ENCODE assay signal across 18 cellular contexts in the genomic region with DNA sequence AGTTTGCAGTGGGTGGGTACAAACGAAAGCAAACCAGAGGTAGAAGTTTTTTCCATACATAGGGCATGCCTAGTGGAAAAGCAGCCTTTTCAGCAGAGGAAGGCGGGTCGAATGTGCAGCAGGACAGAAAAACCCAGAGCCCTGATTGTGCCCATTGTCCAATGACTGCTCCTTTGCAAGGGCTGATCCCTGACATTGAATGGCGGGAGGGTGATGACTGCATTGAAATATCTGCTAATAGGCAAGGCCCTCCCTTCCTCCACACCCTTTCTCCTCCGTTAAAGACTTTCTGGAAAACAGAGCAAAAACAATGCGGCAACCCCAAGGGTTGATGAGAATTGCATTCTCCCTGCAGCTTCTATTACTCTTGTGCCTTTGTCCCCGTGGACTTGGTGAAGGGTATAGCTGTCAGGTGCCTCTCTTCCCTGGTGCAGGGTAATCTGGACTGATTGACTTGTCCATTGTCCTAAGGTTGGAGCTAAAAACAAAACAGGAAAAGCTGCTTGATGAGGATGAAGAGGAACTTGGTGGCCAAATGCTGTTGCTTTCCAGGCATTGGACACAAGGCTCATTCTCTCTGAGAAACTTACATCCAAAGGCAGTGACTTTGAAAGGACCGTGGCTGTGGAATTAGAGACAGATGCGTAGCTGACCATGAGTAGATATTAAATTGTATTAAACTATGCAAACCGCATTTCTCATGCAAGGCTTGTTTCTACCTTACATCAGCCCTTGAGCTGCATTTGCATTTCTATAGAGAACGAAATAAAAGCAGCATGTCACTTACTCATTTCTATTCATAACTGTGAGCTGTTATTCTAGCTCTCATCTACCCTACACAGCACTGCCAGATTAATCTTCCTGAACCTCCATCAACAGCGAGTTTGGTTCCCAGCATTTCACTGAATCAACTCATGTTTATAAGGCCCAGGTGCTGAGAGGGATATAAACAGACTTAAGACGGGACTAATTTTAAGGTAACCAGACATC.
A peak's percentile ranks its signal among the peaks of the same experiment; 100 is the strongest.
DNase-seq lines count a peak whose midpoint lies in the region; ATAC-seq and TF ChIP-seq lines count a peak whose summit lies in the region.
"Had no signal": no experiment of that assay in that cellular context is flagged by ENCODE, and none has a peak within 500 bp of the region (broad histone marks: within the 10 kb centered on the region; RNA-seq: fewer than 3 reads in every experiment).

No MANE protein-coding gene starts in this region.

- no peaks in the 10 kb centered on the region for H3K36me3 Mint-ChIP-seq in osteocyte (ENCODE audit: unreplicated experiment)
- H3K36me3 Mint-ChIP-seq: CD8-positive, alpha-beta memory T cell had no signal

- H3K36me3 ChIP-seq in heart left ventricle (peaks cover 0 to 7% (median 0%) of the 10 kb centered on the region in 9 donors), esophagus muscularis mucosa (no peaks in the 10 kb centered on the region), osteoblast (ENCODE audit: insufficient read depth, low read length) (no peaks in the 10 kb centered on the region)
- H3K36me3 ChIP-seq: BLaER1 treated with 17β-estradiol and CSF1 and Interleukin-3, amounts not matched to agents 10 nM and 100 nM had no signal

- H3K27ac ChIP-seq in heart left ventricle (peak overlapping the region in 9 of 12 donors; percentile 12 to 90 (median 69)), esophagus muscularis mucosa (replicated peaks in 1 of 4) (no peak overlapping the region), osteoblast (ENCODE audit: low read depth, low read length) (no peak overlapping the region)
- H3K27ac ChIP-seq: KMS-11 had no signal

- H3K4me3 Mint-ChIP-seq in osteocyte (ENCODE audit: unreplicated experiment) = no peak overlapping the region
- H3K4me3 Mint-ChIP-seq: CD8-positive, alpha-beta memory T cell had no signal

- H3K9me3 ChIP-seq in heart left ventricle (no peaks in the 10 kb centered on the region), esophagus muscularis mucosa (no peaks in the 10 kb centered on the region), osteoblast (ENCODE audit: low read depth, low read length) (no peaks in the 10 kb centered on the region)

- peaks cover 4% of the 10 kb centered on the region for H3K27me3 Mint-ChIP-seq in osteocyte (ENCODE audit: unreplicated experiment)

- whole genome bisulfite sequencing in heart left ventricle, 4 donors = 75 to 76% (median 76%) methylated on average over 13 of the region's 13 CpGs
- 90% methylated on average over 13 of the region's 13 CpGs for WGBS in esophagus muscularis mucosa

- no peaks in the 10 kb centered on the region for H4K20me1 ChIP-seq in osteoblast (ENCODE audit: insufficient read depth, low read length)
- H4K20me1 ChIP-seq: BLaER1 treated with 17β-estradiol and CSF1 and Interleukin-3, amounts not matched to agents 10 nM and 100 nM had no signal

- ATAC-seq in heart left ventricle (no peak), left ventricle myocardium superior (no peak)

- H3K27ac Mint-ChIP-seq in osteocyte (ENCODE audit: unreplicated experiment) = no peak overlapping the region
- H3K27ac Mint-ChIP-seq: CD8-positive, alpha-beta memory T cell had no signal

- DNase-seq in heart left ventricle = no peak
- no peak for DNase-seq in left ventricle myocardium superior
- DNase-seq in NCI-H526 treated with DMSO at 0.1 percent for 48 hours (lab: John Stamatoyannopoulos, UW) = peak; percentile 5
- peak; percentile 34 for DNase-seq in esophagus muscularis mucosa (ENCODE audit: extremely low spot score)
- peak; percentile 32 for DNase-seq in osteocyte (ENCODE audit: extremely low spot score, unreplicated experiment)
- no peak for DNase-seq in stimulated activated CD4-positive, alpha-beta T cell treated with anti-CD3 and anti-CD28 coated beads, Interleukin-2, amount 100 ng/mL, for 24 hours
- DNase-seq in osteoblast (ENCODE audit: insufficient read length, low spot score, missing footprints) = no peak
- no peak for DNase-seq in stimulated activated naive CD4-positive, alpha-beta T cell treated with Interleukin-2 at 50 U/mL for 16 hours (lab: John Stamatoyannopoulos, UW)
- DNase-seq: CD8-positive, alpha-beta memory T cell; DND-41; GOT3; NCI-H1092; NCI-H2081 treated with DMSO at 0.1 percent for 48 hours; NCI-H446; NK-92 treated with Interleukin-12 subunit alpha and Interleukin-12 subunit beta, amount 100 ng/mL, for 24 hours; OCI-M1 had no signal

- H3K4me1 Mint-ChIP-seq in osteocyte (ENCODE audit: unreplicated experiment) = peaks cover 4% of the 10 kb centered on the region
- H3K4me1 Mint-ChIP-seq: CD8-positive, alpha-beta memory T cell had no signal

- intact Hi-C loops in heart left ventricle (cut with DNase I) (loop anchor here in 2 of 10 donors (5.0 kb wide), 2 partner anchors 40 to 70 kb away; a partner anchor contains a TSS), left ventricle myocardium superior (cut with micrococcal nuclease) (no loop called here), esophagus muscularis mucosa (cut with DNase I) (no loop called here)

- H3K27me3 ChIP-seq in heart left ventricle = no peaks in the 10 kb centered on the region
- H3K27me3 ChIP-seq in esophagus muscularis mucosa = no peaks in the 10 kb centered on the region
- no peaks in the 10 kb centered on the region for H3K27me3 ChIP-seq in osteoblast (ENCODE audit: insufficient read depth, low read length)
- H3K27me3 ChIP-seq: BLaER1 treated with 17β-estradiol and CSF1 and Interleukin-3, amounts not matched to agents 10 nM and 100 nM had no signal

- no peak overlapping the region for H2AFZ ChIP-seq in osteoblast (ENCODE audit: low read length)

- H3K79me2 ChIP-seq in osteoblast (ENCODE audit: insufficient read depth, low read length) = no peaks in the 10 kb centered on the region

- H3K4me2 ChIP-seq in osteoblast (ENCODE audit: insufficient read depth, low read length) = no peak overlapping the region
- H3K4me2 ChIP-seq: KMS-11 had no signal

- no peaks in the 10 kb centered on the region for H3K9me3 Mint-ChIP-seq in osteocyte (ENCODE audit: unreplicated experiment)
- H3K9me3 Mint-ChIP-seq: CD8-positive, alpha-beta memory T cell had no signal

- TF ChIP-seq CTCF in heart left ventricle (IDR thresholded peaks at IDR 0.05) = no peak
- no peak for TF ChIP-seq CTCF in esophagus muscularis mucosa (IDR thresholded peaks at IDR 0.05)
- TF ChIP-seq CTCF in osteocyte (IDR thresholded peaks at IDR 0.05) = no peak
- no peak for TF ChIP-seq CTCF in osteoblast (IDR thresholded peaks at IDR 0.05; ENCODE audit: extremely low read depth, low read depth, low read length)

- TF ChIP-seq POLR2A in heart left ventricle (IDR thresholded peaks at IDR 0.05) (no peak), esophagus muscularis mucosa (IDR thresholded peaks at IDR 0.05; ENCODE audit: low read depth) (no peak)

- TF ChIP-seq EP300 in esophagus muscularis mucosa (IDR thresholded peaks at IDR 0.05) = no peak

- H3K4me3 ChIP-seq in heart left ventricle (no peak overlapping the region), esophagus muscularis mucosa (no peak overlapping the region), osteoblast (ENCODE audit: insufficient read depth, low read length) (no peak overlapping the region)
- H3K4me3 ChIP-seq: BLaER1 treated with 17β-estradiol and CSF1 and Interleukin-3, amounts not matched to agents 10 nM and 100 nM had no signal

- H3K4me1 ChIP-seq in heart left ventricle (peaks cover 0 to 26% (median 7%) of the 10 kb centered on the region in 12 donors), esophagus muscularis mucosa (peaks cover 0 to 4% (median 0%) of the 10 kb centered on the region in 4 donors), osteoblast (ENCODE audit: insufficient read depth, low read length) (no peaks in the 10 kb centered on the region)

Comparison
In these comparisons a context has a peak if more than half of its experiments do, and no peak if none do; other contexts are left out.
1. DNase-seq: peak in NCI-H526 treated with DMSO at 0.1 percent for 48 hours (single experiment), esophagus muscularis mucosa (single experiment) and osteocyte (single experiment); none in heart left ventricle (0 of 5), left ventricle myocardium superior (single experiment), stimulated activated CD4-positive, alpha-beta T cell treated with anti-CD3 and anti-CD28 coated beads, Interleukin-2, amount 100 ng/mL, for 24 hours (0 of 2), osteoblast (single experiment) and stimulated activated naive CD4-positive, alpha-beta T cell treated with Interleukin-2 at 50 U/mL for 16 hours (single experiment).
2. H3K27ac ChIP-seq: peak in heart left ventricle (9 of 12); none in esophagus muscularis mucosa (0 of 4) and osteoblast (single experiment).